1 cellular context compared by ENCODE assay signal in the genomic region with DNA sequence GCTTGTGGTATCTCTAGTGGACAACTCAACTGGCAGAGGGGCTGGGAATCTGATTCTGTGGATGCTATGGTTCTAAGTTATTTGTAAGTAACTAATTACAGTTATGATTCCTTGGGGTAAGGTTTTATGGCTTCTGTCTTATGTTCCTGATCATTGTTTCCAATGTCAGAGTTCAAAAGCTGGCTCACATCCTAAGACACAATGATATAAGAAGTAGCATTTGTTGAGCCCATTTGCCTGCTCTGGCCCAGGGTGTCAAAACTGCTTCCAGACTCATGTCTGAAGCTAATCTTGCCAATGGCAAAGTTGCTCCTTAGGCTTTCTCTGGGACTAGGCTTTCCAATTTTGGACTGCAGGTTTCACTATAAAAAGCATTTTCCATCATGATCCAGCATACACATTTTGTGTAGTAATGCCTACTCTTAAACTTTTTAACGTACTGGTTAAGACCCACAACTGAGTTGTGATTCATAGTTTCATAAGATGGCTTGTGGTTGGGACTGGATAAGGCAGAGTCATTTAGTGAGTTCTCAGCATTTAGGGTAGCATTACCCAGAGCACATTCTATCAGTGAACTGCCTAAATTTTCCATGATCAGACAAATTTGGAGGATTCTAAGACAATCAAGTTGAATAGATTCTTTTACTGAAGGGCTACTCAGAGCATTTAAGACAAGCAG.
TF ChIP-seq lines count a peak whose summit lies in the region.

No MANE protein-coding gene starts in this region.

TF ChIP-seq in GM23338, 12 proteins besides CTCF, POLR2A, EP300 and RAD21:
- TF ChIP-seq STAT1 (IDR thresholded peaks at IDR 0.05; ENCODE audit: unreplicated experiment) = no peak
- no peak for TF ChIP-seq ZNF114 (CRISPR knock-in tag; IDR thresholded peaks at IDR 0.05)
- TF ChIP-seq, protein P1, sequence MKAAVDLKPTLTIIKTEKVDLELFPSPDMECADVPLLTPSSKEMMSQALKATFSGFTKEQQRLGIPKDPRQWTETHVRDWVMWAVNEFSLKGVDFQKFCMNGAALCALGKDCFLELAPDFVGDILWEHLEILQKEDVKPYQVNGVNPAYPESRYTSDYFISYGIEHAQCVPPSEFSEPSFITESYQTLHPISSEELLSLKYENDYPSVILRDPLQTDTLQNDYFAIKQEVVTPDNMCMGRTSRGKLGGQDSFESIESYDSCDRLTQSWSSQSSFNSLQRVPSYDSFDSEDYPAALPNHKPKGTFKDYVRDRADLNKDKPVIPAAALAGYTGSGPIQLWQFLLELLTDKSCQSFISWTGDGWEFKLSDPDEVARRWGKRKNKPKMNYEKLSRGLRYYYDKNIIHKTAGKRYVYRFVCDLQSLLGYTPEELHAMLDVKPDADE (IDR thresholded peaks at IDR 0.05) = no peak
- TF ChIP-seq JUNB (IDR thresholded peaks at IDR 0.05; ENCODE audit: unreplicated experiment) = no peak
- no peak for TF ChIP-seq ZNF462 (CRISPR knock-in tag; IDR thresholded peaks at IDR 0.05)
- TF ChIP-seq POLR2AphosphoS5 (IDR thresholded peaks at IDR 0.05; ENCODE audit: low read depth) = no peak
- TF ChIP-seq EZH2phosphoT487 (IDR thresholded peaks at IDR 0.05; ENCODE audit: unreplicated experiment) = no peak
